ENCODE assay signal across 8 cellular contexts in genomic region chr22:28679611-28680287, GRCh38. TPM values are rescaled to one million over a fixed set of nuclear protein-coding genes. Genes with fewer than 3 reads are reported as not detected.
DNase-seq lines count a peak whose midpoint lies in the region; FAIRE-seq and TF ChIP-seq lines count a peak whose summit lies in the region.
"Not testable (repeated sequence)": the region's sequence is repeated elsewhere in the genome, so short reads cannot be mapped to it uniquely, and the experiment has no call there.

TSS of gene TTC28 (minus strand) at chr22:28679840. CDS start at chr22:28679723, 117 bp downstream.

- H3K23ac ChIP-seq in trophoblast cell (ENCODE audit: low read length): not testable (repeated sequence)

- H3K27ac ChIP-seq in MM.1S (ENCODE audit: low read length); keratinocyte (ENCODE audit: control insufficient read depth, insufficient read depth, low read length); trophoblast cell (ENCODE audit: low read depth, low read length): not testable (repeated sequence)
- H3K27ac ChIP-seq in transverse colon: peak within 1 kb of the TSS; percentile 56 to 83 (median 75)

- not testable (repeated sequence) for H2BK12ac ChIP-seq in trophoblast cell (ENCODE audit: low read length)

- not testable (repeated sequence) for H3K79me1 ChIP-seq in trophoblast cell (ENCODE audit: low read length)

- not testable (repeated sequence) for TF ChIP-seq CTCF in MM.1S (IDR thresholded peaks at IDR 0.05; ENCODE audit: low read length); keratinocyte (optimal IDR thresholded peaks at IDR 0.05 in 1 of 3, IDR thresholded peaks at IDR 0.05 in 1 of 3, conservative IDR thresholded peaks at IDR 0.05 in 1 of 3; ENCODE audit: extremely low read depth in 1 of 3, insufficient read depth in 2 of 3, low read length in 3 of 3); transverse colon (IDR thresholded peaks at IDR 0.05)

- not testable (repeated sequence) for TF ChIP-seq EP300 in transverse colon (IDR thresholded peaks at IDR 0.05; ENCODE audit: low read depth)

- WGBS in trophoblast cell (ENCODE audit: extremely low coverage, insufficient coverage, insufficient read length): no CpG with 5 or more reads among the region's 101 CpGs
- 0% methylated on average over 34 of the region's 101 CpGs; no CpG with 5 or more reads in 1 of the 2 donors for WGBS in transverse colon (ENCODE audit: low coverage in 1 of 2), 2 donors

- not testable (repeated sequence) for H2AK5ac ChIP-seq in trophoblast cell (ENCODE audit: low read length)

- peak within 1 kb of the TSS; percentile 28; the same call in 1 of the 2 replicates for H3K4me3 ChIP-seq in MM.1S (ENCODE audit: low read length)
- H3K4me3 ChIP-seq in keratinocyte (ENCODE audit: control insufficient read depth in 2 of 3, extremely low read depth in 1 of 3, insufficient read depth in 2 of 3, low read depth in 1 of 3, low read length in 3 of 3): peak within 1 kb of the TSS in 2 of 3 experiments; percentile 26 to 54
- H3K4me3 ChIP-seq in trophoblast cell (ENCODE audit: low read depth, low read length): peak within 1 kb of the TSS; percentile 82
- H3K4me3 ChIP-seq in transverse colon: peak within 1 kb of the TSS; percentile 68 to 88 (median 77)

- in situ Hi-C loops in transverse colon (cut with MboI; ENCODE audit: low pct_ligation_motif_present in 1 of 4, low pct_unique_long_range_greater_than_20kb in 1 of 4, low sequenced_read_pairs in 3 of 4): not testable (repeated sequence)

- H3K4me1 ChIP-seq in MM.1S (ENCODE audit: low read length); keratinocyte (ENCODE audit: control insufficient read depth, extremely low read depth, insufficient read depth, low read length); trophoblast cell (ENCODE audit: control insufficient read depth in 1 of 2, insufficient read depth in 2 of 2, low read length in 2 of 2): not testable (repeated sequence)
- peaks cover 0 to 11% (median 8%) of the 10 kb centered on the region in 4 donors for H3K4me1 ChIP-seq in transverse colon

- not testable (repeated sequence) for H3K79me2 ChIP-seq in MM.1S (ENCODE audit: low read length); keratinocyte (ENCODE audit: control insufficient read depth, insufficient read depth, low read length); trophoblast cell (ENCODE audit: control insufficient read depth, insufficient read depth, low read length, poor library complexity)

- peak within 1 kb of the TSS; percentile 12 for H4K91ac ChIP-seq in trophoblast cell (ENCODE audit: low read depth, low read length)

- not testable (repeated sequence) for H3K9me2 ChIP-seq in MM.1S (replicated peaks; ENCODE audit: insufficient read depth, low read length)

- not testable (repeated sequence) for H3K36me3 ChIP-seq in MM.1S (replicated peaks; ENCODE audit: insufficient read depth, low read length); keratinocyte (ENCODE audit: control insufficient read depth in 2 of 2, extremely low read depth in 1 of 2, insufficient read depth in 2 of 2, low read length in 2 of 2); trophoblast cell (ENCODE audit: control insufficient read depth in 1 of 2, insufficient read depth in 2 of 2, low read length in 2 of 2); transverse colon

- intact Hi-C loops in transverse colon (cut with DNase I; ENCODE audit: low total_unique reads): not testable (repeated sequence)

- not testable (repeated sequence) for H4K20me1 ChIP-seq in MM.1S (ENCODE audit: insufficient read depth, low read length); keratinocyte (ENCODE audit: control insufficient read depth, extremely low read depth, insufficient read depth, low read length)

- H3K27me3 ChIP-seq in MM.1S (replicated peaks; ENCODE audit: insufficient read depth, low read length): peaks cover 34% of the 10 kb centered on the region
- peaks cover 26% of the 10 kb centered on the region for H3K27me3 ChIP-seq in keratinocyte (ENCODE audit: control insufficient read depth, extremely low read depth, insufficient read depth, low read length)
- H3K27me3 ChIP-seq in trophoblast cell (ENCODE audit: insufficient read depth, low read length): not testable (repeated sequence)
- H3K27me3 ChIP-seq in transverse colon: peaks cover 20% of the 10 kb centered on the region

- H4K12ac ChIP-seq in trophoblast cell (ENCODE audit: low read depth, low read length): peak within 1 kb of the TSS; percentile 27

- H2BK120ac ChIP-seq in trophoblast cell (ENCODE audit: insufficient read depth, low read length, poor library complexity): not testable (repeated sequence)

- H2BK5ac ChIP-seq in trophoblast cell (ENCODE audit: low read depth, low read length, poor library complexity): not testable (repeated sequence)

- not testable (repeated sequence) for H3F3A ChIP-seq in MM.1S (ENCODE audit: insufficient read depth, low read length)

- not testable (repeated sequence) for FAIRE-seq in keratinocyte (lab: Jason Lieb, UNC)

- not testable (repeated sequence) for H2AFZ ChIP-seq in MM.1S (ENCODE audit: low read length); keratinocyte (ENCODE audit: control insufficient read depth, low read length)
- peak within 1 kb of the TSS; percentile 65 for H2AFZ ChIP-seq in trophoblast cell (ENCODE audit: insufficient read depth, low read length, poor library complexity)

- H3K9ac ChIP-seq in MM.1S (ENCODE audit: low read length); keratinocyte (ENCODE audit: control insufficient read depth, extremely low read depth, insufficient read depth, low read length): not testable (repeated sequence)
- peak within 1 kb of the TSS; percentile 85 for H3K9ac ChIP-seq in trophoblast cell (ENCODE audit: low read length)

- H3K9me1 ChIP-seq in keratinocyte (ENCODE audit: control insufficient read depth, extremely low read depth, insufficient read depth, low read length): not testable (repeated sequence)

- dilution Hi-C loops in keratinocyte (cut with MboI; ENCODE audit: extremely low pct_ligation_motif_present, low sequenced_read_pairs): not testable (repeated sequence)

- not testable (repeated sequence) for TF ChIP-seq POLR2A in transverse colon (IDR thresholded peaks at IDR 0.05)

- not testable (repeated sequence) for H3K4ac ChIP-seq in trophoblast cell (ENCODE audit: low read depth, low read length)

- H3K18ac ChIP-seq in trophoblast cell (ENCODE audit: low read length): peak within 1 kb of the TSS; percentile 7

- H4K8ac ChIP-seq in trophoblast cell (ENCODE audit: low read depth, low read length): peak within 1 kb of the TSS; percentile 42

- DNase-seq in EL (peak; percentile 79), RPMI7951 (ENCODE audit: low read depth) (peak; percentile 60), activated gamma-delta T cell (lab: John Stamatoyannopoulos, UW) (peak; percentile 27), epidermal melanocyte (ENCODE audit: insufficient read length, low spot score) (peak; percentile 19), trophoblast cell (peak; percentile 3 to 35), transverse colon (peak; percentile 73)
- not testable (repeated sequence) for DNase-seq in MM.1S; keratinocyte (ENCODE audit: low read depth, low spot score)

- H3K14ac ChIP-seq in trophoblast cell (ENCODE audit: low read length): not testable (repeated sequence)

- H3K4me2 ChIP-seq in MM.1S (ENCODE audit: low read depth, low read length) (peak within 1 kb of the TSS; percentile 26; the same call in 1 of the 2 replicates), keratinocyte (ENCODE audit: control insufficient read depth, extremely low read depth, insufficient read depth, low read depth, low read length) (peak within 1 kb of the TSS; percentile 45), trophoblast cell (ENCODE audit: low read length) (peak within 1 kb of the TSS; percentile 57)

- H3K9me3 ChIP-seq in MM.1S (replicated peaks; ENCODE audit: insufficient read depth, low read length); keratinocyte (ENCODE audit: control insufficient read depth, low read depth, low read length); trophoblast cell (ENCODE audit: insufficient read depth, low read depth, low read length); transverse colon: not testable (repeated sequence)

RNA-seq across cellular contexts. Expression of gene TTC28, which starts in this region (rescaled TPM):
- 0.96 and 1.2 TPM in 2 replicates for total RNA-seq in RPMI7951 (2014; rRNA removed; shearing (Covaris generic))
- 0.66 to 1.6 TPM (median 0.94 TPM) in 3 replicates for polyA plus RNA-seq in keratinocyte
- 0.21 TPM for polyA plus RNA-seq in keratinocyte (2011; ENCODE audit: low read depth)
- polyA plus RNA-seq in keratinocyte (2011; cell fraction: cytosol; rRNA removed): 1.1 and 1.4 TPM in 2 replicates
- polyA plus RNA-seq in keratinocyte (2011; cell fraction: nucleus; rRNA removed): 6.4 and 8.6 TPM in 2 replicates
- polyA plus RNA-seq in keratinocyte (2012; ENCODE audit: low replicate concordance): 0.83 and 2.2 TPM in 2 replicates
- 7.4 to 8.2 TPM (median 7.9 TPM) in 3 replicates for polyA minus RNA-seq in keratinocyte
- 3.8 TPM for polyA minus RNA-seq in keratinocyte (2011; cell fraction: cytosol; rRNA and poly(A)+ RNA removed)
- polyA minus RNA-seq in keratinocyte (2011; cell fraction: nucleus; rRNA and poly(A)+ RNA removed): 12.6 and 24.0 TPM in 2 replicates
- polyA plus RNA-seq in trophoblast cell (2013): 5.1 and 5.9 TPM in 2 replicates
- total RNA-seq in transverse colon: 10 to 100 TPM in 2 of 4 donors, 1 to 10 TPM in 2; 7.6 to 84.2 (median 12.4) TPM

Comparison
In these comparisons a context has a peak if more than half of its experiments do, and no peak if none do; other contexts are left out.
1. H3K4me3 ChIP-seq: peak in every context shown above with its lines; median percentile 82 in trophoblast cell; 77 in transverse colon; 40 in keratinocyte; 28 in MM.1S.